In the genomic region with DNA sequence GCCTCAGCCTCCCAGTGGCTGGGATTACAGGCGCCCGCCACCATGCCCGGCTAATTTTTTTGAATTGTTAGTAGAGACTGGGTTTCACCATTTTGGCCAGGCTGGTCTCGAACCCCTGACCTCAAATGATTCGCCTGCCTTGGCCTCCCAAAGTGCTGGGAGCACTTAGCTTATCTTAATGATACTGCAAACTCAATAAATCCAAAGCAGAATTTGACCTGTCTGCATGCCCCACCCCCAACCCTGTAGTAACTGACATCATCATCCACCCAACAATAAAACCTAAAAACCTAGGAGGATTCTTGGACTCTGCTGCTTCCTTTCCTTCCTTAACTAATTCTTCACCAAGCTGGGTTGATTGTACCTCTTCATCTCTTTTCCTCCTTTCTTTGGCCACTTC, we compare ENCODE assay signal across 1 cellular context.
TF ChIP-seq lines count a peak whose summit lies in the region.

No MANE protein-coding gene starts in this region.

TF ChIP-seq in HEK293, 187 proteins besides CTCF, POLR2A, EP300 and RAD21 (continued from another document and continues in another):
- TF ChIP-seq, protein P1, sequence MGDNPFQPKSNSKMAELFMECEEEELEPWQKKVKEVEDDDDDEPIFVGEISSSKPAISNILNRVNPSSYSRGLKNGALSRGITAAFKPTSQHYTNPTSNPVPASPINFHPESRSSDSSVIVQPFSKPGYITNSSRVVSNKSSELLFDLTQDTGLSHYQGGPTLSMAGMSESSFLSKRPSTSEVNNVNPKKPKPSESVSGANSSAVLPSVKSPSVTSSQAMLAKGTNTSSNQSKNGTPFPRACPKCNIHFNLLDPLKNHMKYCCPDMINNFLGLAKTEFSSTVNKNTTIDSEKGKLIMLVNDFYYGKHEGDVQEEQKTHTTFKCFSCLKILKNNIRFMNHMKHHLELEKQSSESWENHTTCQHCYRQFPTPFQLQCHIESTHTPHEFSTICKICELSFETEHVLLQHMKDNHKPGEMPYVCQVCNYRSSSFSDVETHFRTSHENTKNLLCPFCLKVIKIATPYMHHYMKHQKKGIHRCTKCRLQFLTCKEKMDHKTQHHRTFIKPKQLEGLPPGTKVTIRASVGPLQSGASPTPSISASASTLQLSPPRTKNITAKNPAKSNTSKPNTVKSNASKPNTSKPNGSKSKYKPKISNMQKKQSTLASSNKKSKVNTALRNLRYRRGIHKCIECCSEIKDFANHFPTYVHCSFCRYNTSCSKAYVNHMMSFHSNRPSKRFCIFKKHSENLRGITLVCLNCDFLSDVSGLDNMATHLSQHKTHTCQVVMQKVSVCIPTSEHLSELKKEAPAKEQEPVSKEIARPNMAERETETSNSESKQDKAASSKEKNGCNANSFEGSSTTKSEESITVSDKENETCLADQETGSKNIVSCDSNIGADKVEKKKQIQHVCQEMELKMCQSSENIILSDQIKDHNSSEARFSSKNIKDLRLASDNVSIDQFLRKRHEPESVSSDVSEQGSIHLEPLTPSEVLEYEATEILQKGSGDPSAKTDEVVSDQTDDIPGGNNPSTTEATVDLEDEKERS (tag by site-specific recombination; IDR thresholded peaks at IDR 0.05) = no peak
- TF ChIP-seq ZNF658 (tag by site-specific recombination; IDR thresholded peaks at IDR 0.05) (no peak), ZNF777 (tag by site-specific recombination; IDR thresholded peaks at IDR 0.05; ENCODE audit: borderline replicate concordance) (no peak), ZBTB1 (tag by site-specific recombination; IDR thresholded peaks at IDR 0.05) (no peak), ZNF10 (tag by site-specific recombination; IDR thresholded peaks at IDR 0.05) (no peak), SETDB1 (IDR thresholded peaks at IDR 0.05; ENCODE audit: insufficient read length, low read length) (no peak), MZF1 (tag by site-specific recombination; IDR thresholded peaks at IDR 0.05; ENCODE audit: borderline replicate concordance) (no peak), ZIC2 (tag by site-specific recombination; IDR thresholded peaks at IDR 0.05) (no peak), ZNF521 (tag by site-specific recombination; IDR thresholded peaks at IDR 0.05) (no peak), ZNF473 (tag by site-specific recombination; IDR thresholded peaks at IDR 0.05) (no peak), ZNF223 (tag by site-specific recombination; IDR thresholded peaks at IDR 0.05) (no peak), ZNF670 (tag by site-specific recombination; IDR thresholded peaks at IDR 0.05; ENCODE audit: low read depth) (no peak), ZNF629 (tag by site-specific recombination; IDR thresholded peaks at IDR 0.05) (peak; percentile 85), ZNF146 (tag by site-specific recombination; IDR thresholded peaks at IDR 0.05) (no peak), ZNF274 (IDR thresholded peaks at IDR 0.05; ENCODE audit: low read length) (no peak), ZNF274 (tag by site-specific recombination; IDR thresholded peaks at IDR 0.05; ENCODE audit: borderline replicate concordance) (no peak), ZNF660 (tag by site-specific recombination; IDR thresholded peaks at IDR 0.05) (no peak), ZNF202 (tag by site-specific recombination; IDR thresholded peaks at IDR 0.05; ENCODE audit: borderline replicate concordance) (no peak), ZNF169 (tag by site-specific recombination; IDR thresholded peaks at IDR 0.05) (no peak), ZNF391 (tag by site-specific recombination; IDR thresholded peaks at IDR 0.05; ENCODE audit: borderline replicate concordance, low read depth) (no peak)
- TF ChIP-seq, protein P2, sequence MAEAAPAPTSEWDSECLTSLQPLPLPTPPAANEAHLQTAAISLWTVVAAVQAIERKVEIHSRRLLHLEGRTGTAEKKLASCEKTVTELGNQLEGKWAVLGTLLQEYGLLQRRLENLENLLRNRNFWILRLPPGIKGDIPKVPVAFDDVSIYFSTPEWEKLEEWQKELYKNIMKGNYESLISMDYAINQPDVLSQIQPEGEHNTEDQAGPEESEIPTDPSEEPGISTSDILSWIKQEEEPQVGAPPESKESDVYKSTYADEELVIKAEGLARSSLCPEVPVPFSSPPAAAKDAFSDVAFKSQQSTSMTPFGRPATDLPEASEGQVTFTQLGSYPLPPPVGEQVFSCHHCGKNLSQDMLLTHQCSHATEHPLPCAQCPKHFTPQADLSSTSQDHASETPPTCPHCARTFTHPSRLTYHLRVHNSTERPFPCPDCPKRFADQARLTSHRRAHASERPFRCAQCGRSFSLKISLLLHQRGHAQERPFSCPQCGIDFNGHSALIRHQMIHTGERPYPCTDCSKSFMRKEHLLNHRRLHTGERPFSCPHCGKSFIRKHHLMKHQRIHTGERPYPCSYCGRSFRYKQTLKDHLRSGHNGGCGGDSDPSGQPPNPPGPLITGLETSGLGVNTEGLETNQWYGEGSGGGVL (tag by site-specific recombination; IDR thresholded peaks at IDR 0.05) = no peak
- TF ChIP-seq, protein P3, sequence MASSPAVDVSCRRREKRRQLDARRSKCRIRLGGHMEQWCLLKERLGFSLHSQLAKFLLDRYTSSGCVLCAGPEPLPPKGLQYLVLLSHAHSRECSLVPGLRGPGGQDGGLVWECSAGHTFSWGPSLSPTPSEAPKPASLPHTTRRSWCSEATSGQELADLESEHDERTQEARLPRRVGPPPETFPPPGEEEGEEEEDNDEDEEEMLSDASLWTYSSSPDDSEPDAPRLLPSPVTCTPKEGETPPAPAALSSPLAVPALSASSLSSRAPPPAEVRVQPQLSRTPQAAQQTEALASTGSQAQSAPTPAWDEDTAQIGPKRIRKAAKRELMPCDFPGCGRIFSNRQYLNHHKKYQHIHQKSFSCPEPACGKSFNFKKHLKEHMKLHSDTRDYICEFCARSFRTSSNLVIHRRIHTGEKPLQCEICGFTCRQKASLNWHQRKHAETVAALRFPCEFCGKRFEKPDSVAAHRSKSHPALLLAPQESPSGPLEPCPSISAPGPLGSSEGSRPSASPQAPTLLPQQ (tag by site-specific recombination; IDR thresholded peaks at IDR 0.05) = peak; percentile 42
- TF ChIP-seq, protein P4, sequence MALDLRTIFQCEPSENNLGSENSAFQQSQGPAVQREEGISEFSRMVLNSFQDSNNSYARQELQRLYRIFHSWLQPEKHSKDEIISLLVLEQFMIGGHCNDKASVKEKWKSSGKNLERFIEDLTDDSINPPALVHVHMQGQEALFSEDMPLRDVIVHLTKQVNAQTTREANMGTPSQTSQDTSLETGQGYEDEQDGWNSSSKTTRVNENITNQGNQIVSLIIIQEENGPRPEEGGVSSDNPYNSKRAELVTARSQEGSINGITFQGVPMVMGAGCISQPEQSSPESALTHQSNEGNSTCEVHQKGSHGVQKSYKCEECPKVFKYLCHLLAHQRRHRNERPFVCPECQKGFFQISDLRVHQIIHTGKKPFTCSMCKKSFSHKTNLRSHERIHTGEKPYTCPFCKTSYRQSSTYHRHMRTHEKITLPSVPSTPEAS (tag by site-specific recombination; IDR thresholded peaks at IDR 0.05) = no peak
- TF ChIP-seq, protein P5, sequence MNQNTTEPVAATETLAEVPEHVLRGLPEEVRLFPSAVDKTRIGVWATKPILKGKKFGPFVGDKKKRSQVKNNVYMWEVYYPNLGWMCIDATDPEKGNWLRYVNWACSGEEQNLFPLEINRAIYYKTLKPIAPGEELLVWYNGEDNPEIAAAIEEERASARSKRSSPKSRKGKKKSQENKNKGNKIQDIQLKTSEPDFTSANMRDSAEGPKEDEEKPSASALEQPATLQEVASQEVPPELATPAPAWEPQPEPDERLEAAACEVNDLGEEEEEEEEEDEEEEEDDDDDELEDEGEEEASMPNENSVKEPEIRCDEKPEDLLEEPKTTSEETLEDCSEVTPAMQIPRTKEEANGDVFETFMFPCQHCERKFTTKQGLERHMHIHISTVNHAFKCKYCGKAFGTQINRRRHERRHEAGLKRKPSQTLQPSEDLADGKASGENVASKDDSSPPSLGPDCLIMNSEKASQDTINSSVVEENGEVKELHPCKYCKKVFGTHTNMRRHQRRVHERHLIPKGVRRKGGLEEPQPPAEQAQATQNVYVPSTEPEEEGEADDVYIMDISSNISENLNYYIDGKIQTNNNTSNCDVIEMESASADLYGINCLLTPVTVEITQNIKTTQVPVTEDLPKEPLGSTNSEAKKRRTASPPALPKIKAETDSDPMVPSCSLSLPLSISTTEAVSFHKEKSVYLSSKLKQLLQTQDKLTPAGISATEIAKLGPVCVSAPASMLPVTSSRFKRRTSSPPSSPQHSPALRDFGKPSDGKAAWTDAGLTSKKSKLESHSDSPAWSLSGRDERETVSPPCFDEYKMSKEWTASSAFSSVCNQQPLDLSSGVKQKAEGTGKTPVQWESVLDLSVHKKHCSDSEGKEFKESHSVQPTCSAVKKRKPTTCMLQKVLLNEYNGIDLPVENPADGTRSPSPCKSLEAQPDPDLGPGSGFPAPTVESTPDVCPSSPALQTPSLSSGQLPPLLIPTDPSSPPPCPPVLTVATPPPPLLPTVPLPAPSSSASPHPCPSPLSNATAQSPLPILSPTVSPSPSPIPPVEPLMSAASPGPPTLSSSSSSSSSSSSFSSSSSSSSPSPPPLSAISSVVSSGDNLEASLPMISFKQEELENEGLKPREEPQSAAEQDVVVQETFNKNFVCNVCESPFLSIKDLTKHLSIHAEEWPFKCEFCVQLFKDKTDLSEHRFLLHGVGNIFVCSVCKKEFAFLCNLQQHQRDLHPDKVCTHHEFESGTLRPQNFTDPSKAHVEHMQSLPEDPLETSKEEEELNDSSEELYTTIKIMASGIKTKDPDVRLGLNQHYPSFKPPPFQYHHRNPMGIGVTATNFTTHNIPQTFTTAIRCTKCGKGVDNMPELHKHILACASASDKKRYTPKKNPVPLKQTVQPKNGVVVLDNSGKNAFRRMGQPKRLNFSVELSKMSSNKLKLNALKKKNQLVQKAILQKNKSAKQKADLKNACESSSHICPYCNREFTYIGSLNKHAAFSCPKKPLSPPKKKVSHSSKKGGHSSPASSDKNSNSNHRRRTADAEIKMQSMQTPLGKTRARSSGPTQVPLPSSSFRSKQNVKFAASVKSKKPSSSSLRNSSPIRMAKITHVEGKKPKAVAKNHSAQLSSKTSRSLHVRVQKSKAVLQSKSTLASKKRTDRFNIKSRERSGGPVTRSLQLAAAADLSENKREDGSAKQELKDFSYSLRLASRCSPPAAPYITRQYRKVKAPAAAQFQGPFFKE (tag by site-specific recombination; IDR thresholded peaks at IDR 0.05; ENCODE audit: borderline replicate concordance) = no peak
- TF ChIP-seq, protein P6, sequence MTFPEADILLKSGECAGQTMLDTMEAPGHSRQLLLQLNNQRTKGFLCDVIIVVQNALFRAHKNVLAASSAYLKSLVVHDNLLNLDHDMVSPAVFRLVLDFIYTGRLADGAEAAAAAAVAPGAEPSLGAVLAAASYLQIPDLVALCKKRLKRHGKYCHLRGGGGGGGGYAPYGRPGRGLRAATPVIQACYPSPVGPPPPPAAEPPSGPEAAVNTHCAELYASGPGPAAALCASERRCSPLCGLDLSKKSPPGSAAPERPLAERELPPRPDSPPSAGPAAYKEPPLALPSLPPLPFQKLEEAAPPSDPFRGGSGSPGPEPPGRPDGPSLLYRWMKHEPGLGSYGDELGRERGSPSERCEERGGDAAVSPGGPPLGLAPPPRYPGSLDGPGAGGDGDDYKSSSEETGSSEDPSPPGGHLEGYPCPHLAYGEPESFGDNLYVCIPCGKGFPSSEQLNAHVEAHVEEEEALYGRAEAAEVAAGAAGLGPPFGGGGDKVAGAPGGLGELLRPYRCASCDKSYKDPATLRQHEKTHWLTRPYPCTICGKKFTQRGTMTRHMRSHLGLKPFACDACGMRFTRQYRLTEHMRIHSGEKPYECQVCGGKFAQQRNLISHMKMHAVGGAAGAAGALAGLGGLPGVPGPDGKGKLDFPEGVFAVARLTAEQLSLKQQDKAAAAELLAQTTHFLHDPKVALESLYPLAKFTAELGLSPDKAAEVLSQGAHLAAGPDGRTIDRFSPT (tag by site-specific recombination; IDR thresholded peaks at IDR 0.05) = no peak; the same call in 1 of the 2 replicates
- TF ChIP-seq, protein P7, sequence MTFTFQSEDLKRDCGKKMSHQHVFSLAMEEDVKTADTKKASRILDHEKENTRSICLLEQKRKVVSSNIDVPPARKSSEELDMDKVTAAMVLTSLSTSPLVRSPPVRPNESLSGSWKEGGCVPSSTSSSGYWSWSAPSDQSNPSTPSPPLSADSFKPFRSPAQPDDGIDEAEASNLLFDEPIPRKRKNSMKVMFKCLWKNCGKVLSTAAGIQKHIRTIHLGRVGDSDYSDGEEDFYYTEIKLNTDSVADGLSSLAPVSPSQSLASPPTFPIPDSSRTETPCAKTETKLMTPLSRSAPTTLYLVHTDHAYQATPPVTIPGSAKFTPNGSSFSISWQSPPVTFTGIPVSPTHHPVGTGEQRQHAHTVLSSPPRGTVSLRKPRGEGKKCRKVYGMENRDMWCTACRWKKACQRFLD (tag by site-specific recombination; IDR thresholded peaks at IDR 0.05) = no peak
- TF ChIP-seq, protein P8, sequence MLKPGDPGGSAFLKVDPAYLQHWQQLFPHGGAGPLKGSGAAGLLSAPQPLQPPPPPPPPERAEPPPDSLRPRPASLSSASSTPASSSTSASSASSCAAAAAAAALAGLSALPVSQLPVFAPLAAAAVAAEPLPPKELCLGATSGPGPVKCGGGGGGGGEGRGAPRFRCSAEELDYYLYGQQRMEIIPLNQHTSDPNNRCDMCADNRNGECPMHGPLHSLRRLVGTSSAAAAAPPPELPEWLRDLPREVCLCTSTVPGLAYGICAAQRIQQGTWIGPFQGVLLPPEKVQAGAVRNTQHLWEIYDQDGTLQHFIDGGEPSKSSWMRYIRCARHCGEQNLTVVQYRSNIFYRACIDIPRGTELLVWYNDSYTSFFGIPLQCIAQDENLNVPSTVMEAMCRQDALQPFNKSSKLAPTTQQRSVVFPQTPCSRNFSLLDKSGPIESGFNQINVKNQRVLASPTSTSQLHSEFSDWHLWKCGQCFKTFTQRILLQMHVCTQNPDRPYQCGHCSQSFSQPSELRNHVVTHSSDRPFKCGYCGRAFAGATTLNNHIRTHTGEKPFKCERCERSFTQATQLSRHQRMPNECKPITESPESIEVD (tag by site-specific recombination; IDR thresholded peaks at IDR 0.05) = peak; percentile 85
- TF ChIP-seq, protein P9, sequence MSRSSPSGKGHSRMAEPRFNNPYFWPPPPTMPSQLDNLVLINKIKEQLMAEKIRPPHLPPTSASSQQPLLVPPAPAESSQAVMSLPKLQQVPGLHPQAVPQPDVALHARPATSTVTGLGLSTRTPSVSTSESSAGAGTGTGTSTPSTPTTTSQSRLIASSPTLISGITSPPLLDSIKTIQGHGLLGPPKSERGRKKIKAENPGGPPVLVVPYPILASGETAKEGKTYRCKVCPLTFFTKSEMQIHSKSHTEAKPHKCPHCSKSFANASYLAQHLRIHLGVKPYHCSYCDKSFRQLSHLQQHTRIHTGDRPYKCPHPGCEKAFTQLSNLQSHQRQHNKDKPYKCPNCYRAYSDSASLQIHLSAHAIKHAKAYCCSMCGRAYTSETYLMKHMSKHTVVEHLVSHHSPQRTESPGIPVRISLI (tag by site-specific recombination; IDR thresholded peaks at IDR 0.05) = no peak
- TF ChIP-seq, protein P10, sequence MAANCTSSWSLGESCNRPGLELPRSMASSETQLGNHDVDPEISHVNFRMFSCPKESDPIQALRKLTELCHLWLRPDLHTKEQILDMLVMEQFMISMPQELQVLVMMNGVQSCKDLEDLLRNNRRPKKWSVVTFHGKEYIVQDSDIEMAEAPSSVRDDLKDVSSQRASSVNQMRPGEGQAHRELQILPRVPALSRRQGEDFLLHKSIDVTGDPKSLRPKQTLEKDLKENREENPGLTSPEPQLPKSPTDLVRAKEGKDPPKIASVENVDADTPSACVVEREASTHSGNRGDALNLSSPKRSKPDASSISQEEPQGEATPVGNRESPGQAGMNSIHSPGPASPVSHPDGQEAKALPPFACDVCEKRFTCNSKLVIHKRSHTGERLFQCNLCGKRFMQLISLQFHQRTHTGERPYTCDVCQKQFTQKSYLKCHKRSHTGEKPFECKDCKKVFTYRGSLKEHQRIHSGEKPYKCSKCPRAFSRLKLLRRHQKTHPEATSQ (tag by site-specific recombination; IDR thresholded peaks at IDR 0.05) = 0 out of 2 replicates have a peak, but pooled peaks have one; percentile 33
